19 cellular contexts compared by ENCODE assay signal in genomic region chr7:50357346-50357745, GRCh38. TPM values are rescaled to one million over a fixed set of nuclear protein-coding genes. Genes with fewer than 3 reads are reported as not detected.
DNase-seq lines count a peak whose midpoint lies in the region; ATAC-seq and TF ChIP-seq lines count a peak whose summit lies in the region.
"Had no signal": no experiment of that assay in that cellular context is flagged by ENCODE, and none has a peak within 500 bp of the region (broad histone marks: within the 10 kb centered on the region; RNA-seq: fewer than 3 reads in every experiment).

No MANE protein-coding gene starts in this region.

- H3K4me3 ChIP-seq in fibroblast of mammary gland (ENCODE audit: control insufficient read depth, low read depth, low read length) (no peak overlapping the region), upper lobe of left lung (no peak overlapping the region), gastrocnemius medialis (no peak overlapping the region)
- H3K4me3 ChIP-seq: body of pancreas, gastroesophageal sphincter, GM23338 had no signal

- no peaks in the 10 kb centered on the region for H3K36me3 ChIP-seq in upper lobe of left lung
- H3K36me3 ChIP-seq in gastrocnemius medialis = no peaks in the 10 kb centered on the region
- H3K36me3 ChIP-seq: gastroesophageal sphincter had no signal

- TF ChIP-seq CTCF in fibroblast of mammary gland (conservative IDR thresholded peaks at IDR 0.05; ENCODE audit: control insufficient read depth, insufficient read depth, low read depth, low read length) (no peak), upper lobe of left lung (IDR thresholded peaks at IDR 0.05) (no peak), gastrocnemius medialis (IDR thresholded peaks at IDR 0.05 in 4 of 5, conservative IDR thresholded peaks at IDR 0.05 in 1 of 5) (no peak)

- peaks cover 38% of the 10 kb centered on the region for H3K36me3 Mint-ChIP-seq in activated naive CD4-positive, alpha-beta T cell treated with anti-CD3 and anti-CD28 coated beads, Interleukin-2, amount 50 U/mL, for 24 hours
- H3K36me3 Mint-ChIP-seq in activated CD4-positive, alpha-beta memory T cell treated with anti-CD3 and anti-CD28 coated beads for 36 hours = peaks cover 82% of the 10 kb centered on the region
- H3K36me3 Mint-ChIP-seq: mesothelial cell of epicardium had no signal

- no peaks in the 10 kb centered on the region for H3K27me3 ChIP-seq in upper lobe of left lung
- no peaks in the 10 kb centered on the region for H3K27me3 ChIP-seq in gastrocnemius medialis
- H3K27me3 ChIP-seq: body of pancreas had no signal

- TF ChIP-seq EP300 in upper lobe of left lung (IDR thresholded peaks at IDR 0.05) = no peak

- peak overlapping the region; percentile 99 for H3K27ac Mint-ChIP-seq in activated naive CD4-positive, alpha-beta T cell treated with anti-CD3 and anti-CD28 coated beads, Interleukin-2, amount 50 U/mL, for 24 hours
- peak overlapping the region; percentile 97 for H3K27ac Mint-ChIP-seq in activated CD4-positive, alpha-beta memory T cell treated with anti-CD3 and anti-CD28 coated beads for 36 hours
- H3K27ac Mint-ChIP-seq: GM23338, mesothelial cell of epicardium had no signal

- H3K4me1 Mint-ChIP-seq in activated naive CD4-positive, alpha-beta T cell treated with anti-CD3 and anti-CD28 coated beads, Interleukin-2, amount 50 U/mL, for 24 hours = peaks cover 94% of the 10 kb centered on the region
- H3K4me1 Mint-ChIP-seq in activated CD4-positive, alpha-beta memory T cell treated with anti-CD3 and anti-CD28 coated beads for 36 hours (ENCODE audit: low read depth) = peaks cover 96% of the 10 kb centered on the region

- intact Hi-C loops in activated CD4-positive, alpha-beta memory T cell treated with anti-CD3 and anti-CD28 coated beads for 36 hours (cut with micrococcal nuclease) = no loop called here
- intact Hi-C loops in gastrocnemius medialis (cut with DNase I; ENCODE audit: low total_unique reads) = no loop called here

- in situ Hi-C loops in gastrocnemius medialis (cut with MboI; ENCODE audit: low sequenced_read_pairs in 4 of 4) = no loop called here

- H3K27me3 Mint-ChIP-seq in activated naive CD4-positive, alpha-beta T cell treated with anti-CD3 and anti-CD28 coated beads, Interleukin-2, amount 50 U/mL, for 24 hours = no peaks in the 10 kb centered on the region
- no peaks in the 10 kb centered on the region for H3K27me3 Mint-ChIP-seq in activated CD4-positive, alpha-beta memory T cell treated with anti-CD3 and anti-CD28 coated beads for 36 hours

- DNase-seq in activated naive CD4-positive, alpha-beta T cell (lab: John Stamatoyannopoulos, UW) = no peak
- DNase-seq in activated CD4-positive, alpha-beta memory T cell treated with anti-CD3 and anti-CD28 coated beads for 36 hours = no peak
- peak; percentile 4 for DNase-seq in fibroblast of mammary gland (ENCODE audit: low read depth)
- DNase-seq in upper lobe of left lung = no peak
- no peak for DNase-seq in HuH-7 (ENCODE audit: low spot score)
- no peak for DNase-seq in gastrocnemius medialis
- DNase-seq in NCI-H2107 treated with DMSO at 0.1 percent for 48 hours (lab: John Stamatoyannopoulos, UW; ENCODE audit: unreplicated experiment) = no peak
- DNase-seq: activated gamma-delta T cell, cortex of kidney, left colon, NCI-H2029 treated with DMSO at 0.1 percent for 48 hours, NCI-H524 had no signal

- no peaks in the 10 kb centered on the region for H3K9me3 Mint-ChIP-seq in activated naive CD4-positive, alpha-beta T cell treated with anti-CD3 and anti-CD28 coated beads, Interleukin-2, amount 50 U/mL, for 24 hours
- H3K9me3 Mint-ChIP-seq in activated CD4-positive, alpha-beta memory T cell treated with anti-CD3 and anti-CD28 coated beads for 36 hours = no peaks in the 10 kb centered on the region
- H3K9me3 Mint-ChIP-seq: GM23338, mesothelial cell of epicardium had no signal

- peak overlapping the region; percentile 64 for H3K4me3 Mint-ChIP-seq in activated naive CD4-positive, alpha-beta T cell treated with anti-CD3 and anti-CD28 coated beads, Interleukin-2, amount 50 U/mL, for 24 hours
- H3K4me3 Mint-ChIP-seq in activated CD4-positive, alpha-beta memory T cell treated with anti-CD3 and anti-CD28 coated beads for 36 hours = peak overlapping the region; percentile 21
- H3K4me3 Mint-ChIP-seq: GM23338, mesothelial cell of epicardium had no signal

- H3K27ac ChIP-seq in upper lobe of left lung = peak overlapping the region; percentile 2 to 79 (median 62)
- no peak overlapping the region for H3K27ac ChIP-seq in gastrocnemius medialis
- H3K27ac ChIP-seq: epithelial cell of prostate, gastroesophageal sphincter had no signal

- H3K9me3 ChIP-seq in upper lobe of left lung = no peaks in the 10 kb centered on the region
- no peaks in the 10 kb centered on the region for H3K9me3 ChIP-seq in gastrocnemius medialis
- H3K9me3 ChIP-seq: body of pancreas, gastroesophageal sphincter had no signal

- H3K4me1 ChIP-seq in upper lobe of left lung (peaks cover 0 to 17% (median 13%) of the 10 kb centered on the region in 4 donors), gastrocnemius medialis (no peaks in the 10 kb centered on the region)
- H3K4me1 ChIP-seq: body of pancreas, gastroesophageal sphincter had no signal

- POLR2A ChIA-PET in activated CD4-positive, alpha-beta memory T cell treated with anti-CD3 and anti-CD28 coated beads for 36 hours (lab: Charles Lee) = interaction anchor here (0.9 to 25.0 kb wide), 4 partner anchors 10 to 49 kb away, joined by 3 to 487 read pairs (median 262); no protein-coding TSS in a partner anchor

- 72 to 88% methylated on average over 5 of the region's 5 CpGs for WGBS in upper lobe of left lung, 2 donors

- CTCF ChIA-PET in activated CD4-positive, alpha-beta memory T cell treated with anti-CD3 and anti-CD28 coated beads for 36 hours (lab: Charles Lee) = interaction anchor here (3.8 to 14.5 kb wide), 2 partner anchors 7 to 11 kb away, joined by 29 to 167 read pairs; no protein-coding TSS in a partner anchor

- TF ChIP-seq POLR2A in upper lobe of left lung (IDR thresholded peaks at IDR 0.05) = no peak
- TF ChIP-seq POLR2A in gastrocnemius medialis (IDR thresholded peaks at IDR 0.05) = no peak

- ATAC-seq in upper lobe of left lung (ENCODE audit: low FRiP score in 2 of 2) (no peak), gastrocnemius medialis (no peak)
- ATAC-seq: activated CD4-positive, CD25-positive, alpha-beta regulatory T cell treated with anti-CD3 and anti-CD28 coated beads, Interleukin-2, amount 50 U/mL, for 24 hours; body of pancreas; GM23338 had no signal

RNA-seq across cellular contexts. Expression of gene IKZF1, which starts 52.8 kb away (rescaled TPM):
- total RNA-seq in activated CD4-positive, alpha-beta memory T cell treated with anti-CD3 and anti-CD28 coated beads for 36 hours = 100 to 1,000 TPM; 207 to 216 TPM
- total RNA-seq in upper lobe of left lung (10 to 100 TPM; 33.8 to 65.1 (median 49.8) TPM), gastrocnemius medialis (1 to 10 TPM in 3 of 4 donors, under 1 TPM in 1; 0.22 to 3.6 (median 1.9) TPM)

Comparison
In these comparisons a context has a peak if more than half of its experiments do, and no peak if none do; other contexts are left out.
1. H3K27ac ChIP-seq: peak in upper lobe of left lung (4 of 4); none in gastrocnemius medialis (0 of 4).
2. RNA of gene IKZF1, which starts 52.8 kb away (total RNA-seq): 207 to 216 TPM in activated CD4-positive, alpha-beta memory T cell treated with anti-CD3 and anti-CD28 coated beads for 36 hours and 33.8 to 65.1 TPM in upper lobe of left lung; 0.22 to 3.6 TPM in gastrocnemius medialis; every median in the first group is over 4 times any median in the second.